In the genomic region with DNA sequence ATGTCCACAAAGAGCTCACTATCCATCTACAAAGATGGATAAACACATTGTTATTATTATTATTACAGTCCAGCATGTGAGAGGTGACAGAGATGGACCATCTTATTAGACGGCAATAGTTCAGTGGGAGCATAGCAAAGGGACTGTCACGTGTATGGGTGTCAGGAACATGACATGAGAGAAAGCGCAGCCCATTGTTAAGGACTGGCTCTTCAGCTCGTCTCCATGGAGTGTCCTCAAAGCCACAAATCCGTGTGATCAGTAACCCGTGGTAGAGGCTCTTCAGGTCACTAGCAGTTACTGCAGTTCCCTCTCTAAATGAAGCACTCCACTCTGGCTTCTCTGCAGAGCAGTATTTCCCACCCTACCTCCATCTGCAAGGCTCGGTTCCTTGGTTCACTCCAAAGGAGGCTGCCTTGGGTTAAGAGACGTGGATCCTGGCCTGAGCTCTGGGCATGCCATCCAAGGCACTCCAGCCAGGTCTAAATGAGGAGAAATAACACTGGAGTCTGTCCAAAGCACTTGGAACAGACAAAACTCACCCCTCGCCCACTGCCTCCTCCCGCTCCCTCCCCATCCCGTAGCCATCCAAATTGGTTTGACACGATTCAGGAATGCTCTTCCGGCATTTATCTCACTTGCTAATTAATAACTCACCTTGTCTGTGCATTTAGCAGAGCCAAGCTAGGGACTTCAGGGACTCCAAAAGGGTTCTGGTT, we compare ENCODE assay signal across 20 cellular contexts.
"Had no signal": no experiment of that assay in that cellular context is flagged by ENCODE, and none has a peak within 500 bp of the region (broad histone marks: within the 10 kb centered on the region; RNA-seq: fewer than 3 reads in every experiment).

No MANE protein-coding gene starts in this region.

- H3K27ac ChIP-seq: foreskin keratinocyte, neutrophil, ovary, prostate gland, tibial nerve had no signal

- ATAC-seq: activated CD4-positive, alpha-beta T cell treated with anti-CD3 and anti-CD28 coated beads for 36 hours; activated naive CD4-positive, alpha-beta T cell treated with anti-CD3 and anti-CD28 coated beads, Interleukin-2, amount 50 U/mL, for 72 hours; activated T-helper 17 cell treated with anti-CD3 and anti-CD28 coated beads, Interleukin-2, amount 50 U/mL, for 72 hours; foreskin keratinocyte; natural killer cell treated with Interleukin-12 subunit alpha and Interleukin-12 subunit beta and Interleukin-15 and Interleukin-18, amount 100 ng/mL, for 72 hours; stimulated activated naive CD8-positive, alpha-beta T cell treated with anti-CD3 and anti-CD28 coated beads, Interleukin-15, amount 100 ng/mL, for 72 hours; WTC11 had no signal

- H3K27me3 ChIP-seq: foreskin keratinocyte, ovary, tibial nerve had no signal

- H3K36me3 ChIP-seq: neutrophil, ovary, prostate gland, tibial nerve had no signal

- H3K9me3 ChIP-seq: neutrophil, ovary, prostate gland, tibial nerve had no signal

- DNase-seq: activated CD4-positive, alpha-beta T cell treated with anti-CD3 and anti-CD28 coated beads for 36 hours; activated CD4-positive, alpha-beta T cell treated with anti-CD3 and anti-CD28 coated beads, Interleukin-2, amount 50 U/mL, for 4 hours; activated CD8-positive, alpha-beta memory T cell treated with anti-CD3 and anti-CD28 coated beads for 24 hours; activated CD8-positive, alpha-beta memory T cell treated with anti-CD3 and anti-CD28 coated beads, Interleukin-2, amount 50 U/mL, for 4 hours; activated T-cell treated with anti-CD3 and anti-CD28 coated beads, Interleukin-2, amount 50 U/mL, for 24 hours; aorta; caudate nucleus; effector CD4-positive, alpha-beta T cell; foreskin keratinocyte; hippocampal formation; ovary; stimulated activated CD4-positive, alpha-beta T cell treated with anti-CD3 and anti-CD28 coated beads, Interleukin-12 subunit alpha, Interleukin-12 subunit beta, amount 100 ng/mL, for 4 hours; stimulated activated naive CD8-positive, alpha-beta T cell treated with anti-CD3 and anti-CD28 coated beads, Interleukin-15, amount 100 ng/mL, for 72 hours had no signal

- H3K4me1 ChIP-seq: foreskin keratinocyte, prostate gland had no signal

- H3K4me3 ChIP-seq: ovary, prostate gland, tibial nerve had no signal
